Comparison of ENCODE assay signal across 20 cellular contexts in the genomic region with DNA sequence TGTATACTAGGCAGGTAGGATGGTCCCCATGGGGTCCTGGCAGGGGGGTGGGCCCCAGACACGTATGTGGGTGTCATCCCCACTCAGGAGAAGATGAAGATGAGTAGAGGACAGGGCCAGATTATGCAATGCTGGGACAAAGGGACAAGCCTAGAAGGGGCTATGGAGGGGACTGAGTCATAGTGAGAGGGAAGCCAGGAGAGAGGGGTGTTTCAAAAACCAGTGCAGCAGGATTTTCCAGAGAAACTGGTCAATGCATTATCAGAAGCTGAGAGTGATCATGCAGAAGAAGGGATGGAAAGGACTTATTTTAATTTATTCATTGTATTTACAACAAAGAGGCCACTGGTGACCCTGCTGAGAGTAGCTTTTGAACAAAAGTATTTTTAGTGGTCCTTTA.
"Had no signal": no experiment of that assay in that cellular context is flagged by ENCODE, and none has a peak within 500 bp of the region (broad histone marks: within the 10 kb centered on the region; RNA-seq: fewer than 3 reads in every experiment).

No MANE protein-coding gene starts in this region.

- H3K27me3 ChIP-seq: brain microvascular endothelial cell, colonic mucosa, hepatocyte, ovary, tibial nerve had no signal

- H3K4me3 ChIP-seq: colonic mucosa, hepatocyte, ovary, psoas muscle, tibial nerve had no signal

- H2AFZ ChIP-seq: hepatocyte had no signal

- H3K9me3 Mint-ChIP-seq: activated naive CD4-positive, alpha-beta T cell treated with anti-CD3 and anti-CD28 coated beads, Interleukin-2, amount 10 ng/mL, durations not matched to agents 7 days and 5 days; activated naive CD8-positive, alpha-beta T cell treated with anti-CD3 and anti-CD28 coated beads, Interleukin-2, amount 50 U/mL, for 24 hours; activated T-cell treated with anti-CD3 and anti-CD28 coated beads, Interleukin-2, amount 50 U/mL, for 4 hours; central memory CD8-positive, alpha-beta T cell; naive thymus-derived CD4-positive, alpha-beta T cell had no signal

- H3K4me2 ChIP-seq: hepatocyte had no signal

- H3K36me3 ChIP-seq: brain microvascular endothelial cell, colonic mucosa, ovary, tibial nerve had no signal

- H3K4me3 Mint-ChIP-seq: activated CD8-positive, alpha-beta T cell treated with anti-CD3 and anti-CD28 coated beads, Interleukin-2, amount 10 ng/mL, durations not matched to agents 7 days and 5 days; activated naive CD4-positive, alpha-beta T cell treated with anti-CD3 and anti-CD28 coated beads, Interleukin-2, amount 10 ng/mL, durations not matched to agents 7 days and 5 days; activated naive CD8-positive, alpha-beta T cell treated with anti-CD3 and anti-CD28 coated beads, Interleukin-2, amount 50 U/mL, for 24 hours; activated T-cell treated with anti-CD3 and anti-CD28 coated beads, Interleukin-2, amount 50 U/mL, for 4 hours; central memory CD8-positive, alpha-beta T cell; naive thymus-derived CD4-positive, alpha-beta T cell had no signal

- H3K27ac ChIP-seq: brain microvascular endothelial cell, colonic mucosa, hepatocyte, ovary, psoas muscle, tibial nerve had no signal

- H3K27me3 Mint-ChIP-seq: activated naive CD4-positive, alpha-beta T cell treated with anti-CD3 and anti-CD28 coated beads, Interleukin-2, amount 10 ng/mL, durations not matched to agents 7 days and 5 days; activated naive CD8-positive, alpha-beta T cell treated with anti-CD3 and anti-CD28 coated beads, Interleukin-2, amount 50 U/mL, for 24 hours; central memory CD8-positive, alpha-beta T cell; naive thymus-derived CD4-positive, alpha-beta T cell had no signal

- H3K4me1 ChIP-seq: colonic mucosa, psoas muscle had no signal

- H3K9me3 ChIP-seq: colonic mucosa, ovary, psoas muscle, tibial nerve had no signal

- DNase-seq: activated CD4-positive, alpha-beta T cell treated with anti-CD3 and anti-CD28 coated beads for 48 hours; activated CD4-positive, CD25-positive, alpha-beta regulatory T cell; activated CD8-positive, alpha-beta T cell treated with anti-CD3 and anti-CD28 coated beads, Interleukin-2, amount 10 ng/mL, durations not matched to agents 7 days and 5 days; activated naive CD4-positive, alpha-beta T cell treated with anti-CD3 and anti-CD28 coated beads, Interleukin-2, amount 10 ng/mL, durations not matched to agents 7 days and 5 days; activated naive CD8-positive, alpha-beta T cell treated with anti-CD3 and anti-CD28 coated beads, Interleukin-2, amount 50 U/mL, for 24 hours; activated T-cell treated with anti-CD3 and anti-CD28 coated beads, Interleukin-2, amount 50 U/mL, for 4 hours; anterior cingulate cortex; brain microvascular endothelial cell; colonic mucosa; erythroblast; mesenchymal stem cell; naive thymus-derived CD4-positive, alpha-beta T cell; ovary; psoas muscle; right cardiac atrium; stimulated activated naive CD8-positive, alpha-beta T cell treated with anti-CD3 and anti-CD28 coated beads, Interleukin-15, Interleukin-2, amounts not matched to agents 100 U/mL and 50 U/mL, for 24 hours; substantia nigra had no signal

- H3K36me3 Mint-ChIP-seq: activated naive CD4-positive, alpha-beta T cell treated with anti-CD3 and anti-CD28 coated beads, Interleukin-2, amount 10 ng/mL, durations not matched to agents 7 days and 5 days had no signal

- ATAC-seq: activated CD8-positive, alpha-beta T cell treated with anti-CD3 and anti-CD28 coated beads, Interleukin-2, amount 10 ng/mL, durations not matched to agents 7 days and 5 days; activated naive CD8-positive, alpha-beta T cell treated with anti-CD3 and anti-CD28 coated beads, Interleukin-2, amount 50 U/mL, for 24 hours; activated T-cell treated with anti-CD3 and anti-CD28 coated beads, Interleukin-2, amount 50 U/mL, for 4 hours; naive thymus-derived CD4-positive, alpha-beta T cell; psoas muscle; right cardiac atrium; stimulated activated naive CD8-positive, alpha-beta T cell treated with anti-CD3 and anti-CD28 coated beads, Interleukin-15, Interleukin-2, amounts not matched to agents 100 U/mL and 50 U/mL, for 24 hours had no signal

- H3K4me1 Mint-ChIP-seq: activated naive CD8-positive, alpha-beta T cell treated with anti-CD3 and anti-CD28 coated beads, Interleukin-2, amount 50 U/mL, for 24 hours; central memory CD8-positive, alpha-beta T cell had no signal

- H3K79me2 ChIP-seq: hepatocyte had no signal

- H3K27ac Mint-ChIP-seq: activated CD8-positive, alpha-beta T cell treated with anti-CD3 and anti-CD28 coated beads, Interleukin-2, amount 10 ng/mL, durations not matched to agents 7 days and 5 days; activated naive CD4-positive, alpha-beta T cell treated with anti-CD3 and anti-CD28 coated beads, Interleukin-2, amount 10 ng/mL, durations not matched to agents 7 days and 5 days; activated naive CD8-positive, alpha-beta T cell treated with anti-CD3 and anti-CD28 coated beads, Interleukin-2, amount 50 U/mL, for 24 hours had no signal
